Comparison of ENCODE assay signal across 14 cellular contexts in genomic region chr21:44792653-44793052, GRCh38. TPM values are rescaled to one million over a fixed set of nuclear protein-coding genes. Genes with fewer than 3 reads are reported as not detected.
A peak's percentile ranks its signal among the peaks of the same experiment; 100 is the strongest.
DNase-seq lines count a peak whose midpoint lies in the region; ATAC-seq, FAIRE-seq and TF ChIP-seq lines count a peak whose summit lies in the region.
"Had no signal": no experiment of that assay in that cellular context is flagged by ENCODE, and none has a peak within 500 bp of the region (broad histone marks: within the 10 kb centered on the region; RNA-seq: fewer than 3 reads in every experiment).

No MANE protein-coding gene starts in this region.

- peaks cover 53% of the 10 kb centered on the region for H3K4me1 ChIP-seq in Karpas-422 (ENCODE audit: low read length)
- peaks cover 0 to 5% (median 4%) of the 10 kb centered on the region in 4 experiments; a peak in 3 of 7 replicates for H3K4me1 ChIP-seq in H1 (replicated peaks in 1 of 4; ENCODE audit: control insufficient read depth in 3 of 4, insufficient read depth in 4 of 4, low read length in 3 of 4)
- no peaks in the 10 kb centered on the region for H3K4me1 ChIP-seq in trophoblast cell (ENCODE audit: control insufficient read depth in 1 of 2, insufficient read depth in 2 of 2, low read length in 2 of 2)
- H3K4me1 ChIP-seq in MM.1S (ENCODE audit: low read length), result peaks cover 2% of the 10 kb centered on the region; the same call in 1 of the 2 replicates

- H3K14ac ChIP-seq in H1 (ENCODE audit: insufficient read length) (no peak overlapping the region), trophoblast cell (ENCODE audit: low read length) (no peak overlapping the region)

- H4K91ac ChIP-seq in H1 (replicated peaks; ENCODE audit: insufficient read length, low read length), result no peak overlapping the region
- no peak overlapping the region for H4K91ac ChIP-seq in trophoblast cell (ENCODE audit: low read depth, low read length)

- peak overlapping the region; percentile 53 for H3K27ac Mint-ChIP-seq in activated CD4-positive, alpha-beta T cell treated with anti-CD3 and anti-CD28 coated beads for 36 hours
- H3K27ac Mint-ChIP-seq: activated CD4-positive, alpha-beta T cell treated with anti-CD3 and anti-CD28 coated beads, Interleukin-2, amount 10 ng/mL, durations not matched to agents 7 days and 5 days; natural killer cell treated with Interleukin-12 subunit alpha and Interleukin-12 subunit beta and Interleukin-15 and Interleukin-18, amount 100 ng/mL, for 72 hours had no signal

- H3K79me1 ChIP-seq in H1 (ENCODE audit: low read depth, low read length) (peaks cover 8% of the 10 kb centered on the region), trophoblast cell (ENCODE audit: low read length) (no peaks in the 10 kb centered on the region)

- 95% methylated on average over 4 of the region's 4 CpGs; no CpG with 5 or more reads in 1 of the 2 experiments for WGBS in H1 (ENCODE audit: extremely low coverage in 1 of 2, insufficient coverage in 1 of 2, insufficient read length in 1 of 2, insufficient replicate concordance in 2 of 2, low coverage in 1 of 2, low lambda C conversion rate in 2 of 2, missing lambda C conversion rate in 1 of 2), 2 experiments
- WGBS in trophoblast cell (ENCODE audit: extremely low coverage, insufficient coverage, insufficient read length), result no CpG with 5 or more reads among the region's 4 CpGs

- peak overlapping the region; percentile 8; the same call in 1 of the 2 replicates for H2BK15ac ChIP-seq in H1 (ENCODE audit: low read length)

- H3K9me3 ChIP-seq in Karpas-422 (ENCODE audit: low read length) (no peaks in the 10 kb centered on the region), H1 (ENCODE audit: insufficient read depth in 2 of 2, low read depth in 1 of 2, low read length in 1 of 2) (no peaks in the 10 kb centered on the region), trophoblast cell (ENCODE audit: insufficient read depth, low read depth, low read length) (no peaks in the 10 kb centered on the region), MM.1S (replicated peaks; ENCODE audit: insufficient read depth, low read length) (no peaks in the 10 kb centered on the region)
- H3K9me3 ChIP-seq: heart right ventricle, Peyer's patch had no signal

- H2BK12ac ChIP-seq in H1 (ENCODE audit: low read depth, low read length) (0 out of 2 replicates have a peak overlapping the region, but pooled peaks have one; percentile 27), trophoblast cell (ENCODE audit: low read length) (no peak overlapping the region)

- no peaks in the 10 kb centered on the region for H3K23me2 ChIP-seq in H1 (ENCODE audit: low read depth, low read length)

- H3K79me2 ChIP-seq in Karpas-422 (ENCODE audit: low read length) (peaks cover 95% of the 10 kb centered on the region), H1 (ENCODE audit: control insufficient read depth in 1 of 2, insufficient read depth in 2 of 2, low read length in 2 of 2) (peaks cover 13 to 91% of the 10 kb centered on the region in 2 experiments; a peak in 3 of 4 replicates), trophoblast cell (ENCODE audit: control insufficient read depth, insufficient read depth, low read length, poor library complexity) (peaks cover 1% of the 10 kb centered on the region), MM.1S (ENCODE audit: low read length) (peaks cover 93% of the 10 kb centered on the region)

- peak overlapping the region; percentile 7; the same call in 1 of the 2 replicates for H3K18ac ChIP-seq in H1 (ENCODE audit: extremely low read depth, low read length)
- H3K18ac ChIP-seq in trophoblast cell (ENCODE audit: low read length), result peak overlapping the region; percentile 4

- H2BK20ac ChIP-seq in H1 (ENCODE audit: low read length), result 0 out of 2 replicates have a peak overlapping the region, but pooled peaks have one; percentile 32

- H3K4ac ChIP-seq in H1 (replicated peaks; ENCODE audit: insufficient read length, low read depth, low read length), result no peak overlapping the region
- peak overlapping the region; percentile 9 for H3K4ac ChIP-seq in trophoblast cell (ENCODE audit: low read depth, low read length)

- no peak overlapping the region for H3K4me3 ChIP-seq in Karpas-422 (ENCODE audit: low read length)
- no peak overlapping the region for H3K4me3 ChIP-seq in H1 (ENCODE audit: extremely low read depth in 1 of 4, insufficient read depth in 2 of 4, low read depth in 3 of 4, low read length in 4 of 4)
- no peak overlapping the region for H3K4me3 ChIP-seq in trophoblast cell (ENCODE audit: low read depth, low read length)
- no peak overlapping the region for H3K4me3 ChIP-seq in MM.1S (ENCODE audit: low read length)
- H3K4me3 ChIP-seq: heart right ventricle, Peyer's patch had no signal

- H3K56ac ChIP-seq in H1 (replicated peaks; ENCODE audit: insufficient read length, low read depth, low read length), result no peak overlapping the region

- TF ChIP-seq RAD21 in H1 (IDR thresholded peaks at IDR 0.05 in 1 of 2, conservative IDR thresholded peaks at IDR 0.05 in 1 of 2; ENCODE audit: low read depth in 2 of 2, low read length in 2 of 2), result no peak

- H3K9ac ChIP-seq in Karpas-422 (ENCODE audit: low read length) (peak overlapping the region; percentile 30; the same call in 1 of the 2 replicates), H1 (replicated peaks in 1 of 4; ENCODE audit: extremely low read depth in 1 of 4, low read depth in 3 of 4, low read length in 3 of 4) (no peak overlapping the region), trophoblast cell (ENCODE audit: low read length) (no peak overlapping the region), MM.1S (ENCODE audit: low read length) (no peak overlapping the region)

- no peak overlapping the region for H4K8ac ChIP-seq in H1 (ENCODE audit: extremely low read depth, insufficient read depth, low read length)
- no peak overlapping the region for H4K8ac ChIP-seq in trophoblast cell (ENCODE audit: low read depth, low read length)

- no peaks in the 10 kb centered on the region for H3K27me3 Mint-ChIP-seq in activated CD4-positive, alpha-beta T cell treated with anti-CD3 and anti-CD28 coated beads for 36 hours
- H3K27me3 Mint-ChIP-seq: activated CD4-positive, alpha-beta T cell treated with anti-CD3 and anti-CD28 coated beads, Interleukin-2, amount 10 ng/mL, durations not matched to agents 7 days and 5 days; effector memory CD8-positive, alpha-beta T cell; natural killer cell treated with Interleukin-12 subunit alpha and Interleukin-12 subunit beta and Interleukin-15 and Interleukin-18, amount 100 ng/mL, for 72 hours had no signal

- no peaks in the 10 kb centered on the region for H3K9me2 ChIP-seq in Karpas-422 (replicated peaks; ENCODE audit: insufficient read depth, low read length)
- no peaks in the 10 kb centered on the region for H3K9me2 ChIP-seq in MM.1S (replicated peaks; ENCODE audit: insufficient read depth, low read length)

- no peak overlapping the region for H3K4me3 Mint-ChIP-seq in activated CD4-positive, alpha-beta T cell treated with anti-CD3 and anti-CD28 coated beads for 36 hours
- H3K4me3 Mint-ChIP-seq: activated CD4-positive, alpha-beta T cell treated with anti-CD3 and anti-CD28 coated beads, Interleukin-2, amount 10 ng/mL, durations not matched to agents 7 days and 5 days; activated T-helper 1 cell treated with anti-CD3 and anti-CD28 coated beads, Interleukin-12 subunit alpha, Interleukin-12 subunit beta, Interleukin-2, Interleukin-4 antibody, amounts not matched to agents 30 ng/mL and 10 ng/mL and 1 ng/mL, durations not matched to agents 14 hours and 24 hours and 36 hours; effector memory CD8-positive, alpha-beta T cell; natural killer cell treated with Interleukin-12 subunit alpha and Interleukin-12 subunit beta and Interleukin-15 and Interleukin-18, amount 100 ng/mL, for 72 hours had no signal

- no peaks in the 10 kb centered on the region for H3K27me3 ChIP-seq in Karpas-422 (ENCODE audit: low read length)
- no peaks in the 10 kb centered on the region for H3K27me3 ChIP-seq in H1 (replicated peaks in 1 of 4; ENCODE audit: control insufficient read depth in 3 of 4, extremely low read depth in 1 of 4, insufficient read depth in 3 of 4, low read length in 3 of 4)
- no peaks in the 10 kb centered on the region for H3K27me3 ChIP-seq in trophoblast cell (ENCODE audit: insufficient read depth, low read length)
- H3K27me3 ChIP-seq in MM.1S (replicated peaks; ENCODE audit: insufficient read depth, low read length), result no peaks in the 10 kb centered on the region
- H3K27me3 ChIP-seq: heart right ventricle, Peyer's patch had no signal

- H3K27ac ChIP-seq in Karpas-422 (ENCODE audit: low read length), result peak overlapping the region; percentile 25
- no peak overlapping the region for H3K27ac ChIP-seq in H1 (ENCODE audit: low read depth, low read length)
- H3K27ac ChIP-seq in trophoblast cell (ENCODE audit: low read depth, low read length), result no peak overlapping the region
- no peak overlapping the region for H3K27ac ChIP-seq in MM.1S (ENCODE audit: low read length)
- H3K27ac ChIP-seq: heart right ventricle had no signal

- no peak for TF ChIP-seq EP300 in H1 (IDR thresholded peaks at IDR 0.05; ENCODE audit: borderline replicate concordance in 1 of 2, low read depth in 2 of 2, low read length in 2 of 2)

- no peak for ATAC-seq in activated CD4-positive, alpha-beta T cell treated with anti-CD3 and anti-CD28 coated beads for 36 hours

- peaks cover 8% of the 10 kb centered on the region for H3F3A ChIP-seq in MM.1S (ENCODE audit: insufficient read depth, low read length)

- H3K9me3 Mint-ChIP-seq in activated CD4-positive, alpha-beta T cell treated with anti-CD3 and anti-CD28 coated beads for 36 hours (ENCODE audit: low read depth), result no peaks in the 10 kb centered on the region
- H3K9me3 Mint-ChIP-seq: activated CD4-positive, alpha-beta T cell treated with anti-CD3 and anti-CD28 coated beads, Interleukin-2, amount 10 ng/mL, durations not matched to agents 7 days and 5 days; activated T-helper 1 cell treated with anti-CD3 and anti-CD28 coated beads, Interleukin-12 subunit alpha, Interleukin-12 subunit beta, Interleukin-2, Interleukin-4 antibody, amounts not matched to agents 30 ng/mL and 10 ng/mL and 1 ng/mL, durations not matched to agents 14 hours and 24 hours and 36 hours; effector memory CD8-positive, alpha-beta T cell; natural killer cell treated with Interleukin-12 subunit alpha and Interleukin-12 subunit beta and Interleukin-15 and Interleukin-18, amount 100 ng/mL, for 72 hours had no signal

- H4K20me1 ChIP-seq in Karpas-422 (ENCODE audit: insufficient read depth, low read depth, low read length) (peaks cover 60% of the 10 kb centered on the region), H1 (replicated peaks in 1 of 2; ENCODE audit: control insufficient read depth in 1 of 2, insufficient read depth in 2 of 2, low read length in 2 of 2) (peaks cover 5 to 11% of the 10 kb centered on the region in 2 experiments), MM.1S (ENCODE audit: insufficient read depth, low read length) (peaks cover 38% of the 10 kb centered on the region)

- no peak for TF ChIP-seq POLR2A in H1 (IDR thresholded peaks at IDR 0.05; ENCODE audit: control extremely low read depth in 1 of 2, low read depth in 2 of 2, low read length in 2 of 2)

- CTCF ChIA-PET in activated CD4-positive, alpha-beta T cell treated with anti-CD3 and anti-CD28 coated beads for 36 hours (lab: Charles Lee), result interaction anchor here (0.6 to 2.2 kb wide), 38 partner anchors 8 to 854 kb away, joined by 3 to 26 read pairs (median 4); partner anchors contain the start of gene UBE2G2
- CTCF ChIA-PET in H1 (lab: Charles Lee; ENCODE audit: partially characterized antibody), result interaction anchor here (0.8 to 2.7 kb wide), 52 partner anchors 9 to 448 kb away, joined by 3 to 24 read pairs (median 6); partner anchors contain the start of genes KRTAP10-12, KRTAP10-6, TSPEAR and UBE2G2

- no peak overlapping the region for H2BK120ac ChIP-seq in H1 (replicated peaks; ENCODE audit: low read depth, low read length)
- no peak overlapping the region for H2BK120ac ChIP-seq in trophoblast cell (ENCODE audit: insufficient read depth, low read length, poor library complexity)

- no peak overlapping the region for H4K12ac ChIP-seq in trophoblast cell (ENCODE audit: low read depth, low read length)

- H2AK5ac ChIP-seq in H1 (ENCODE audit: low read depth, low read length) (0 out of 2 replicates have a peak overlapping the region, but pooled peaks have one; percentile 96), trophoblast cell (ENCODE audit: low read length) (no peak overlapping the region)

- TF ChIP-seq CTCF in H1 (IDR thresholded peaks at IDR 0.05; ENCODE audit: control extremely low read depth in 1 of 3, insufficient read depth in 1 of 3, low read depth in 1 of 3, low read length in 3 of 3) (no peak), MM.1S (IDR thresholded peaks at IDR 0.05; ENCODE audit: low read length) (no peak)

- intact Hi-C loops in activated CD4-positive, alpha-beta T cell treated with anti-CD3 and anti-CD28 coated beads for 36 hours (cut with DNase I, micrococcal nuclease), result loop anchor here (1.0 kb wide), 2 partner anchors 281 to 282 kb away; no protein-coding TSS in a partner anchor

- H3K36me3 ChIP-seq in Karpas-422 (ENCODE audit: insufficient read depth, low read length) (peaks cover 26% of the 10 kb centered on the region; the same call in 1 of the 2 replicates), H1 (ENCODE audit: control insufficient read depth in 2 of 4, insufficient read depth in 4 of 4, low read length in 3 of 4) (peaks cover 0 to 11% (median 4%) of the 10 kb centered on the region in 4 experiments; a peak in 4 of 8 replicates), trophoblast cell (ENCODE audit: control insufficient read depth in 1 of 2, insufficient read depth in 2 of 2, low read length in 2 of 2) (peaks cover 0 to 12% of the 10 kb centered on the region in 2 experiments), MM.1S (replicated peaks; ENCODE audit: insufficient read depth, low read length) (peaks cover 7% of the 10 kb centered on the region; the same call in 1 of the 2 replicates)
- H3K36me3 ChIP-seq: Peyer's patch had no signal

- H3K4me2 ChIP-seq in Karpas-422 (ENCODE audit: low read depth, low read length, poor library complexity, severe bottlenecking) (peak overlapping the region; percentile 2), H1 (ENCODE audit: insufficient read depth in 1 of 2, low read depth in 2 of 2, low read length in 2 of 2) (no peak overlapping the region), trophoblast cell (ENCODE audit: low read length) (no peak overlapping the region), MM.1S (ENCODE audit: low read depth, low read length) (no peak overlapping the region)

- H3K23ac ChIP-seq in H1 (ENCODE audit: insufficient read length), result no peak overlapping the region
- H3K23ac ChIP-seq in trophoblast cell (ENCODE audit: low read length), result no peak overlapping the region

- peaks cover 65% of the 10 kb centered on the region for H3K4me1 Mint-ChIP-seq in activated CD4-positive, alpha-beta T cell treated with anti-CD3 and anti-CD28 coated beads for 36 hours

- POLR2A ChIA-PET in activated CD4-positive, alpha-beta T cell treated with anti-CD3 and anti-CD28 coated beads for 36 hours (lab: Charles Lee), result interaction anchor here (0.6 kb wide), 1 partner anchor 299 kb away, joined by 3 read pairs; no protein-coding TSS in a partner anchor
- POLR2A ChIA-PET in H1 (lab: Charles Lee; ENCODE audit: partially characterized antibody), result interaction anchor here (0.9 to 1.7 kb wide), 7 partner anchors 9 to 82 kb away, joined by 3 to 8 read pairs (median 4); partner anchors contain the start of gene UBE2G2

- H2AFZ ChIP-seq in Karpas-422 (ENCODE audit: low read length) (no peak overlapping the region), H1 (ENCODE audit: low read length) (no peak overlapping the region), trophoblast cell (ENCODE audit: insufficient read depth, low read length, poor library complexity) (no peak overlapping the region), MM.1S (ENCODE audit: low read length) (no peak overlapping the region)

- DNase-seq in activated CD4-positive, alpha-beta T cell treated with anti-CD3 and anti-CD28 coated beads for 36 hours, result no peak
- no peak for DNase-seq in activated CD4-positive, alpha-beta T cell treated with anti-CD3 and anti-CD28 coated beads, Interleukin-2, amount 50 U/mL, for 1 hour
- DNase-seq in Karpas-422, result no peak
- DNase-seq in H1 (ENCODE audit: low read depth in 1 of 2, low spot score in 2 of 2), result no peak
- DNase-seq in trophoblast cell, result no peak
- DNase-seq in MM.1S, result no peak
- DNase-seq in NCI-H345 treated with DMSO at 0.1 percent for 48 hours (lab: John Stamatoyannopoulos, UW; ENCODE audit: unreplicated experiment), result no peak
- DNase-seq in NCI-H526 (lab: John Stamatoyannopoulos, UW), result no peak

- peaks cover 37% of the 10 kb centered on the region for H3K36me3 Mint-ChIP-seq in activated CD4-positive, alpha-beta T cell treated with anti-CD3 and anti-CD28 coated beads for 36 hours (ENCODE audit: low read depth)

- H2BK5ac ChIP-seq in H1 (ENCODE audit: low read depth, low read length) (peak overlapping the region; percentile 66; the same call in 1 of the 2 replicates), trophoblast cell (ENCODE audit: low read depth, low read length, poor library complexity) (no peak overlapping the region)

- H4K5ac ChIP-seq in H1 (ENCODE audit: insufficient read length, low read depth, low read length), result no peak overlapping the region

- FAIRE-seq in H1 (lab: Jason Lieb, UNC), result no peak

RNA-seq across cellular contexts. Expression of gene UBE2G2, which starts 9.0 kb away (rescaled TPM):
- 100 to 1,000 TPM; 103 to 121 TPM for total RNA-seq in activated CD4-positive, alpha-beta T cell treated with anti-CD3 and anti-CD28 coated beads for 36 hours
- total RNA-seq in Karpas-422 (2014; rRNA removed; shearing (Covaris generic); ENCODE audit: low replicate concordance), result 126 and 148 TPM in 2 replicates
- total RNA-seq in H1 (2021; fragmentation: NEBNext Ultra II Directional; extraction: Animal tissue kit (Norgen Biotek cat#: 25700)), result 93.0 and 101 TPM in 2 replicates
- polyA plus RNA-seq in H1 (2011; rRNA removed), result 96.3 and 145 TPM in 2 replicates
- 155 TPM for polyA plus RNA-seq in H1 (2011; cell fraction: cytosol; rRNA removed)
- polyA plus RNA-seq in H1 (2011; cell fraction: nucleus; rRNA removed), result 199 TPM
- 118 to 169 TPM (median 137 TPM) in 4 replicates for polyA plus RNA-seq in H1 (2012, experiment 1 of 2)
- 37.9 TPM for polyA plus RNA-seq in H1 (2012, experiment 2 of 2)
- 64.7 TPM for polyA plus RNA-seq in H1 (2013, experiment 1 of 2)
- polyA plus RNA-seq in H1 (2013, experiment 2 of 2), result 58.9 TPM
- 140 and 150 TPM in 2 replicates for polyA minus RNA-seq in H1 (2011; rRNA and poly(A)+ RNA removed)
- polyA minus RNA-seq in H1 (2011; cell fraction: cytosol; rRNA and poly(A)+ RNA removed), result 77.9 TPM
- 82.5 TPM for polyA minus RNA-seq in H1 (2011; cell fraction: nucleus; rRNA and poly(A)+ RNA removed)
- 31.5 and 32.1 TPM in 2 replicates for polyA plus RNA-seq in trophoblast cell (2013)

RNA-seq across cellular contexts. Expression of gene SUMO3, which starts 25.2 kb away (rescaled TPM):
- 10 to 100 TPM; 83.4 to 84.9 TPM for total RNA-seq in activated CD4-positive, alpha-beta T cell treated with anti-CD3 and anti-CD28 coated beads for 36 hours
- 70.3 and 80.3 TPM in 2 replicates for total RNA-seq in Karpas-422 (2014; rRNA removed; shearing (Covaris generic); ENCODE audit: low replicate concordance)
- 95.0 and 96.8 TPM in 2 replicates for total RNA-seq in H1 (2021; fragmentation: NEBNext Ultra II Directional; extraction: Animal tissue kit (Norgen Biotek cat#: 25700))
- 97.8 and 101 TPM in 2 replicates for polyA plus RNA-seq in H1 (2011; rRNA removed)
- polyA plus RNA-seq in H1 (2011; cell fraction: cytosol; rRNA removed), result 105 TPM
- 35.1 TPM for polyA plus RNA-seq in H1 (2011; cell fraction: nucleus; rRNA removed)
- polyA plus RNA-seq in H1 (2012, experiment 1 of 2), result 88.6 to 98.6 TPM (median 95.5 TPM) in 4 replicates
- 117 TPM for polyA plus RNA-seq in H1 (2012, experiment 2 of 2)
- 98.6 TPM for polyA plus RNA-seq in H1 (2013, experiment 1 of 2)
- polyA plus RNA-seq in H1 (2013, experiment 2 of 2), result 104 TPM
- 47.9 and 48.2 TPM in 2 replicates for polyA minus RNA-seq in H1 (2011; rRNA and poly(A)+ RNA removed)
- 49.1 TPM for polyA minus RNA-seq in H1 (2011; cell fraction: cytosol; rRNA and poly(A)+ RNA removed)
- polyA minus RNA-seq in H1 (2011; cell fraction: nucleus; rRNA and poly(A)+ RNA removed), result 39.7 TPM
- polyA plus RNA-seq in trophoblast cell (2013), result 92.0 and 98.8 TPM in 2 replicates
